Comparison of ENCODE assay signal across 8 cellular contexts in genomic region chr11:119093666-119093950, GRCh38. TPM values are rescaled to one million over a fixed set of nuclear protein-coding genes. Genes with fewer than 3 reads are reported as not detected.
DNase-seq lines count a peak whose midpoint lies in the region; ATAC-seq and TF ChIP-seq lines count a peak whose summit lies in the region.

No MANE protein-coding gene starts in this region.

- no peak overlapping the region for H3K23ac ChIP-seq in neuronal stem cell (ENCODE audit: low read depth, low read length, poor library complexity)

- peak overlapping the region in 2 of 3 donors; percentile 88 for H3K27ac Mint-ChIP-seq in CD4-positive, CD25-positive, alpha-beta regulatory T cell

- ATAC-seq in CD4-positive, CD25-positive, alpha-beta regulatory T cell (ENCODE audit: low read depth in 2 of 2) = no peak
- ATAC-seq in GM18861 (IDR thresholded peaks at IDR 0.05; ENCODE audit: unreplicated experiment) = no peak
- no peak for ATAC-seq in GM19463 (IDR thresholded peaks at IDR 0.05; ENCODE audit: unreplicated experiment)

- H2BK120ac ChIP-seq in neuronal stem cell (ENCODE audit: low read depth, low read length) = no peak overlapping the region

- whole genome bisulfite sequencing in neuronal stem cell (ENCODE audit: extremely low coverage in 2 of 2, insufficient read length in 2 of 2, insufficient replicate concordance in 1 of 2), 2 donors = 0% methylated on average over 1 of the region's 2 CpGs; no CpG with 5 or more reads in 1 of the 2 donors

- no peaks in the 10 kb centered on the region for H3K27me3 ChIP-seq in CD4-positive, CD25-positive, alpha-beta regulatory T cell (ENCODE audit: control insufficient read depth, insufficient read depth, low read length)
- H3K27me3 ChIP-seq in OCI-LY3 (ENCODE audit: low read depth, low read length) (no peaks in the 10 kb centered on the region), endocrine pancreas (ENCODE audit: control insufficient read depth, insufficient read depth, low read length) (no peaks in the 10 kb centered on the region), neuronal stem cell (ENCODE audit: control insufficient read depth in 3 of 3, insufficient read depth in 3 of 3, low read depth in 1 of 3, low read length in 3 of 3) (no peaks in the 10 kb centered on the region)

- H3K4me3 ChIP-seq in CD4-positive, CD25-positive, alpha-beta regulatory T cell (ENCODE audit: low read depth, low read length) = peak overlapping the region; percentile 77
- H3K4me3 ChIP-seq in OCI-LY3 (ENCODE audit: low read length) = peak overlapping the region; percentile 97
- peak overlapping the region; percentile 62 for H3K4me3 ChIP-seq in endocrine pancreas (ENCODE audit: control insufficient read depth, insufficient read depth, low read length)
- H3K4me3 ChIP-seq in neuronal stem cell (ENCODE audit: low read length in 2 of 2) = peak overlapping the region; percentile 94 to 100

- peak overlapping the region; percentile 82 to 95 (median 90) for H3K4me3 Mint-ChIP-seq in CD4-positive, CD25-positive, alpha-beta regulatory T cell

- no peak overlapping the region for H3K18ac ChIP-seq in neuronal stem cell (ENCODE audit: low read length)

- H3K9ac ChIP-seq in OCI-LY3 (ENCODE audit: low read length) = peak overlapping the region; percentile 92
- H3K9ac ChIP-seq in endocrine pancreas (ENCODE audit: control insufficient read depth, insufficient read depth, low read length) = peak overlapping the region; percentile 95
- H3K9ac ChIP-seq in neuronal stem cell (ENCODE audit: low read depth, low read length, poor library complexity) = peak overlapping the region; percentile 99

- no peak overlapping the region for H3K4ac ChIP-seq in neuronal stem cell (ENCODE audit: low read length)

- peaks cover 18% of the 10 kb centered on the region for H3K36me3 Mint-ChIP-seq in CD4-positive, CD25-positive, alpha-beta regulatory T cell

- no peak for TF ChIP-seq CTCF in OCI-LY3 (IDR thresholded peaks at IDR 0.05; ENCODE audit: low read depth, low read length)

- peaks cover 10% of the 10 kb centered on the region for H3K79me1 ChIP-seq in neuronal stem cell (ENCODE audit: low read depth, low read length)

- H4K91ac ChIP-seq in neuronal stem cell (ENCODE audit: low read depth, low read length, poor library complexity) = no peak overlapping the region

- peaks cover 11 to 45% (median 23%) of the 10 kb centered on the region in 4 donors for H3K4me1 Mint-ChIP-seq in CD4-positive, CD25-positive, alpha-beta regulatory T cell

- peak overlapping the region; percentile 73 for H3K27ac ChIP-seq in CD4-positive, CD25-positive, alpha-beta regulatory T cell (ENCODE audit: insufficient read depth, low read length, poor library complexity, severe bottlenecking)
- H3K27ac ChIP-seq in OCI-LY3 (ENCODE audit: low read length) (peak overlapping the region; percentile 73), neuronal stem cell (replicated peaks; ENCODE audit: low read length) (no peak overlapping the region)

- no peak overlapping the region for H4K8ac ChIP-seq in neuronal stem cell (ENCODE audit: low read depth, low read length)

- no peak overlapping the region for H2BK12ac ChIP-seq in neuronal stem cell (ENCODE audit: low read length)

- no peak overlapping the region for H2BK15ac ChIP-seq in neuronal stem cell (ENCODE audit: low read length)

- peak overlapping the region; percentile 96 for H3K4me2 ChIP-seq in OCI-LY3 (ENCODE audit: low read length)
- peak overlapping the region; percentile 77 for H3K4me2 ChIP-seq in neuronal stem cell (ENCODE audit: insufficient read depth, low read length, poor library complexity, severe bottlenecking)

- no peak for DNase-seq in CD4-positive, CD25-positive, alpha-beta regulatory T cell
- DNase-seq in neuronal stem cell (ENCODE audit: low spot score) (no peak), pons (ENCODE audit: low spot score) (no peak), HCEC 1CT (no peak)

- H4K20me1 ChIP-seq in OCI-LY3 (ENCODE audit: insufficient read depth, low read length) = peaks cover 26% of the 10 kb centered on the region

- H3K9me3 Mint-ChIP-seq in CD4-positive, CD25-positive, alpha-beta regulatory T cell = no peaks in the 10 kb centered on the region

- no peak overlapping the region for H2BK5ac ChIP-seq in neuronal stem cell (ENCODE audit: low read length)

- H3K4me1 ChIP-seq in CD4-positive, CD25-positive, alpha-beta regulatory T cell (ENCODE audit: control insufficient read depth, insufficient read depth, low read length, poor library complexity, severe bottlenecking) = peaks cover 29% of the 10 kb centered on the region
- H3K4me1 ChIP-seq in OCI-LY3 (ENCODE audit: low read length) = peaks cover 31% of the 10 kb centered on the region
- no peaks in the 10 kb centered on the region for H3K4me1 ChIP-seq in endocrine pancreas (ENCODE audit: control insufficient read depth, insufficient read depth, low read length)
- H3K4me1 ChIP-seq in neuronal stem cell (ENCODE audit: control insufficient read depth in 2 of 2, insufficient read depth in 1 of 2, low read depth in 1 of 2, low read length in 2 of 2) = peaks cover 15 to 19% of the 10 kb centered on the region in 2 donors

- H3K79me2 ChIP-seq in OCI-LY3 (ENCODE audit: low read length) = peaks cover 37% of the 10 kb centered on the region

- H2AFZ ChIP-seq in OCI-LY3 (ENCODE audit: low read depth, low read length) = no peak overlapping the region
- no peak overlapping the region for H2AFZ ChIP-seq in neuronal stem cell (ENCODE audit: low read length)

- H3K27me3 Mint-ChIP-seq in CD4-positive, CD25-positive, alpha-beta regulatory T cell = no peaks in the 10 kb centered on the region

- H3K9me3 ChIP-seq in CD4-positive, CD25-positive, alpha-beta regulatory T cell (ENCODE audit: control insufficient read depth in 2 of 2, low read length in 2 of 2) = no peaks in the 10 kb centered on the region
- H3K9me3 ChIP-seq in OCI-LY3 (ENCODE audit: insufficient read depth, low read length) = no peaks in the 10 kb centered on the region
- no peaks in the 10 kb centered on the region for H3K9me3 ChIP-seq in endocrine pancreas (ENCODE audit: control insufficient read depth, low read length)
- H3K9me3 ChIP-seq in neuronal stem cell (replicated peaks in 1 of 2; ENCODE audit: control insufficient read depth in 2 of 2, insufficient read depth in 1 of 2, low read depth in 1 of 2, low read length in 2 of 2) = no peaks in the 10 kb centered on the region

- no peak overlapping the region for H3K14ac ChIP-seq in neuronal stem cell (ENCODE audit: low read length)

- H2AK5ac ChIP-seq in neuronal stem cell (ENCODE audit: low read depth, low read length) = no peak overlapping the region

- peaks cover 16% of the 10 kb centered on the region for H3K36me3 ChIP-seq in CD4-positive, CD25-positive, alpha-beta regulatory T cell (ENCODE audit: control insufficient read depth, insufficient read depth, low read length)
- H3K36me3 ChIP-seq in OCI-LY3 (replicated peaks; ENCODE audit: low read depth, low read length) = peaks cover 58% of the 10 kb centered on the region
- H3K36me3 ChIP-seq in endocrine pancreas (ENCODE audit: control insufficient read depth, insufficient read depth, low read length) = no peaks in the 10 kb centered on the region
- H3K36me3 ChIP-seq in neuronal stem cell (replicated peaks in 1 of 2; ENCODE audit: control insufficient read depth in 2 of 2, insufficient read depth in 2 of 2, low read length in 2 of 2) = peaks cover 46 to 74% of the 10 kb centered on the region in 2 donors

RNA-seq across cellular contexts. Expression of gene DPAGT1, which starts 8.0 kb away (rescaled TPM):
- 22.5 TPM for total RNA-seq in CD4-positive, CD25-positive, alpha-beta regulatory T cell
- polyA plus RNA-seq in CD4-positive, CD25-positive, alpha-beta regulatory T cell = 10 to 100 TPM; 28.6 to 35.2 (median 32.6) TPM
- polyA plus RNA-seq in neuronal stem cell (2013, experiment 1 of 2) = 31.0 TPM
- 31.0 TPM for polyA plus RNA-seq in neuronal stem cell (2013, experiment 2 of 2)

RNA-seq across cellular contexts. Expression of gene HMBS, which starts 8.9 kb away (rescaled TPM):
- total RNA-seq in CD4-positive, CD25-positive, alpha-beta regulatory T cell = 5.9 TPM
- 10 to 100 TPM; 11.2 to 15.5 (median 13.6) TPM for polyA plus RNA-seq in CD4-positive, CD25-positive, alpha-beta regulatory T cell
- 36.5 TPM for polyA plus RNA-seq in neuronal stem cell (2013, experiment 1 of 2)
- 37.2 TPM for polyA plus RNA-seq in neuronal stem cell (2013, experiment 2 of 2)

RNA-seq across cellular contexts. Expression of gene C2CD2L, which starts 13.5 kb away (rescaled TPM):
- 21.1 TPM for total RNA-seq in CD4-positive, CD25-positive, alpha-beta regulatory T cell
- polyA plus RNA-seq in CD4-positive, CD25-positive, alpha-beta regulatory T cell = 1 to 10 TPM; 2.1 to 4.6 (median 4.5) TPM
- polyA plus RNA-seq in neuronal stem cell (2013, experiment 1 of 2) = 5.7 TPM
- polyA plus RNA-seq in neuronal stem cell (2013, experiment 2 of 2) = 4.9 TPM

RNA-seq across cellular contexts. Expression of gene VPS11, which starts 26.0 kb away (rescaled TPM):
- total RNA-seq in CD4-positive, CD25-positive, alpha-beta regulatory T cell = 78.8 TPM
- 10 to 100 TPM; 53.2 to 59.2 (median 56.9) TPM for polyA plus RNA-seq in CD4-positive, CD25-positive, alpha-beta regulatory T cell
- polyA plus RNA-seq in neuronal stem cell (2013, experiment 1 of 2) = 12.6 TPM
- 11.2 TPM for polyA plus RNA-seq in neuronal stem cell (2013, experiment 2 of 2)

RNA-seq across cellular contexts. Expression of gene HINFP, which starts 27.8 kb away (rescaled TPM):
- 24.4 TPM for total RNA-seq in CD4-positive, CD25-positive, alpha-beta regulatory T cell
- 10 to 100 TPM in 3 of 4 donors, 1 to 10 TPM in 1; 10.0 to 18.1 (median 13.3) TPM for polyA plus RNA-seq in CD4-positive, CD25-positive, alpha-beta regulatory T cell
- 22.9 TPM for polyA plus RNA-seq in neuronal stem cell (2013, experiment 1 of 2)
- polyA plus RNA-seq in neuronal stem cell (2013, experiment 2 of 2) = 22.7 TPM
